1 cellular context compared by ENCODE assay signal in the genomic region with DNA sequence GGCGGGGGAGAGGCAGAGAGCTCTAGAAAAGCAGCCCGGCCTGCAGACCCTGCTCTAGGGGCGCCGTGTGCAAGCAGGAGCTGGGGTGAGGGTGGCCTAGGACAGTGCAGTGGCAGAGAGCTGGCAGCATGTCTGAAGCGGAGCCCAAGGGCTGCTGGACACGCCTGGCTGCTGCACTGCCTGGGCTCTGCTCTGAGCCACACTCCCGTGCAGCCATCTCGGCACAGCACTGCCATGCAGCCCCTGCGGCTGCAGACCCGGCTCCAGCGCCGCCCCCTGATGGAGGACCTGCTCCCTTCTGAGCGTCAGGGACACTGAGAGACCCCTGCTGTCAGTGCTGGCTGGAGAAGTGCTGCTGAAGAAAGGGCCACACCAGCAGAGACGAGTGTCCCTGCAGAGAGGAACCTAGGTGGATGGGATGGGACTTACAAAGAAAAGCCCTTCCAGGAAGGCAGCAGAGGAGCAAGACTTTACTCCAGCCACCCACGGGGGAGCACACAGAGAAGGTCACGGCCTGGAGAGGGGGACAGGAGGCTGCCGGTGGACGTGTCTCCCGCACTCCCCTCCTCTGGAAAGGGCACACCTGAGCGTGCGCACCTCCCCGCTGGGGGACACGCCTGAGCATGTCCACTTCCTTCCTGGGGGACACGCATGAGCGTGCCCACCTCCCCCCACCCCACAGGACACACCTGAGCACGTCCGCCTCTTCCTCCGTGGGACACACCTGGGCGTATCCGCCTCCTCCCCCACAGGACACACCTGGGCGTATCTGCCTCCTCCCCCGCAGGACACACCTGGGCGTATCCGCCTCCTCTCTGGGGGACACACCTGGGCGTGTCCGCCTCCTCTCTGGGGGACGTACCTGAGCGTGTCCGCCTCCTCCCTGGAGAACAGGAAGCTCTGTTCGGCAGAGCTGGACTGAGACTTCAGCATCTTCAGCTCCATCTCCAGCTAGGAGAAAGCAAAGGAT.
A peak's percentile ranks its signal among the peaks of the same experiment; 100 is the strongest.
TF ChIP-seq lines count a peak whose summit lies in the region.

No MANE protein-coding gene starts in this region.

TF ChIP-seq in H1, 55 proteins besides CTCF, POLR2A, EP300 and RAD21:
- TF ChIP-seq SP1 (IDR thresholded peaks at IDR 0.05; ENCODE audit: low read depth, low read length): peak; percentile 82
- 0 out of 2 replicates have a peak, but pooled peaks have one; percentile 77 for TF ChIP-seq SP4 (IDR thresholded peaks at IDR 0.05; ENCODE audit: low read length)
- no peak for TF ChIP-seq CEBPB (IDR thresholded peaks at IDR 0.05; ENCODE audit: low read depth, low read length)
- TF ChIP-seq POLR2AphosphoS5 (IDR thresholded peaks at IDR 0.05; ENCODE audit: low read depth, low read length): peak; percentile 85
